ENCODE assay signal across 39 cellular contexts in genomic region chr19:43488179-43488578, GRCh38. TPM values are rescaled to one million over a fixed set of nuclear protein-coding genes. Genes with fewer than 3 reads are reported as not detected.
"Had no signal": no experiment of that assay in that cellular context is flagged by ENCODE, and none has a peak within 500 bp of the region (broad histone marks: within the 10 kb centered on the region; RNA-seq: fewer than 3 reads in every experiment).

No MANE protein-coding gene starts in this region.

- H3K4me3 Mint-ChIP-seq: activated CD4-positive, alpha-beta memory T cell treated with anti-CD3 and anti-CD28 coated beads, Interleukin-2, amount 10 ng/mL, durations not matched to agents 7 days and 5 days; activated CD4-positive, alpha-beta T cell treated with anti-CD3 and anti-CD28 coated beads for 36 hours; activated CD4-positive, alpha-beta T cell treated with anti-CD3 and anti-CD28 coated beads, Interleukin-2, amount 10 ng/mL, durations not matched to agents 7 days and 5 days; activated CD8-positive, alpha-beta memory T cell treated with anti-CD3 and anti-CD28 coated beads, Interleukin-2, amount 10 ng/mL, durations not matched to agents 7 days and 5 days; activated CD8-positive, alpha-beta T cell treated with anti-CD3 and anti-CD28 coated beads, Interleukin-2, amount 10 ng/mL, durations not matched to agents 7 days and 5 days; activated naive CD4-positive, alpha-beta T cell treated with anti-CD3 and anti-CD28 coated beads, Interleukin-2, amount 10 ng/mL, durations not matched to agents 7 days and 5 days; activated naive CD4-positive, alpha-beta T cell treated with anti-CD3 and anti-CD28 coated beads, Interleukin-2, amount 50 U/mL, for 24 hours; activated naive CD8-positive, alpha-beta T cell; activated naive CD8-positive, alpha-beta T cell treated with anti-CD3 and anti-CD28 coated beads, Interleukin-2, amount 10 ng/mL, durations not matched to agents 7 days and 5 days; activated naive CD8-positive, alpha-beta T cell treated with anti-CD3 and anti-CD28 coated beads, Interleukin-2, amount 50 U/mL, for 24 hours; activated T-cell treated with anti-CD3 and anti-CD28 coated beads, Interleukin-2, amount 50 U/mL, for 24 hours; brain; central memory CD8-positive, alpha-beta T cell; T-helper 1 cell treated with Interleukin-12 subunit alpha and Interleukin-12 subunit beta and Interleukin-4 antibody, amounts not matched to agents 30 μg/mL and 1 μg/mL, for 36 hours; T-helper 2 cell treated with Interferon-gamma antibody and Interleukin-4, amounts not matched to agents 5 μg/mL and 100 μg/mL, for 36 hours had no signal

- H3K27me3 ChIP-seq: ascending aorta, cardiac muscle cell had no signal

- H3K27ac ChIP-seq: ascending aorta, cardiac muscle cell, VCaP had no signal

- H3K27ac Mint-ChIP-seq: activated CD4-positive, alpha-beta memory T cell treated with anti-CD3 and anti-CD28 coated beads, Interleukin-2, amount 10 ng/mL, durations not matched to agents 7 days and 5 days; activated CD4-positive, alpha-beta T cell treated with anti-CD3 and anti-CD28 coated beads for 36 hours; activated CD4-positive, alpha-beta T cell treated with anti-CD3 and anti-CD28 coated beads, Interleukin-2, amount 10 ng/mL, durations not matched to agents 7 days and 5 days; activated CD8-positive, alpha-beta memory T cell treated with anti-CD3 and anti-CD28 coated beads, Interleukin-2, amount 10 ng/mL, durations not matched to agents 7 days and 5 days; activated CD8-positive, alpha-beta T cell treated with anti-CD3 and anti-CD28 coated beads, Interleukin-2, amount 10 ng/mL, durations not matched to agents 7 days and 5 days; activated naive CD4-positive, alpha-beta T cell treated with anti-CD3 and anti-CD28 coated beads, Interleukin-2, amount 10 ng/mL, durations not matched to agents 7 days and 5 days; activated naive CD4-positive, alpha-beta T cell treated with anti-CD3 and anti-CD28 coated beads, Interleukin-2, amount 50 U/mL, for 24 hours; activated naive CD8-positive, alpha-beta T cell; activated naive CD8-positive, alpha-beta T cell treated with anti-CD3 and anti-CD28 coated beads, Interleukin-2, amount 10 ng/mL, durations not matched to agents 7 days and 5 days; activated naive CD8-positive, alpha-beta T cell treated with anti-CD3 and anti-CD28 coated beads, Interleukin-2, amount 50 U/mL, for 24 hours; activated T-cell treated with anti-CD3 and anti-CD28 coated beads, Interleukin-2, amount 50 U/mL, for 24 hours; activated T-helper 2 cell treated with anti-CD3 and anti-CD28 coated beads, Interferon-gamma antibody, Interleukin-2, Interleukin-4, amounts not matched to agents 10 μg/mL and 5 μg/mL and 100 μg/mL, durations not matched to agents 14 hours and 24 hours and 36 hours; brain; T-helper 1 cell treated with Interleukin-12 subunit alpha and Interleukin-12 subunit beta and Interleukin-4 antibody, amounts not matched to agents 30 μg/mL and 1 μg/mL, for 36 hours; T-helper 2 cell treated with Interferon-gamma antibody and Interleukin-4, amounts not matched to agents 5 μg/mL and 100 μg/mL, for 36 hours had no signal

- ATAC-seq: activated CD4-positive, alpha-beta T cell treated with anti-CD3 and anti-CD28 coated beads for 36 hours; activated CD4-positive, CD25-positive, alpha-beta regulatory T cell treated with anti-CD3 and anti-CD28 coated beads, Interleukin-2, amount 50 U/mL, for 24 hours; activated CD8-positive, alpha-beta memory T cell treated with anti-CD3 and anti-CD28 coated beads, Interleukin-2, amount 10 ng/mL, durations not matched to agents 7 days and 5 days; activated CD8-positive, alpha-beta T cell treated with anti-CD3 and anti-CD28 coated beads, Interleukin-2, amount 10 ng/mL, durations not matched to agents 7 days and 5 days; activated naive CD8-positive, alpha-beta T cell treated with anti-CD3 and anti-CD28 coated beads, Interleukin-2, amount 50 U/mL, for 24 hours had no signal

- H3K36me3 ChIP-seq: ascending aorta, cardiac muscle cell had no signal

- H3K36me3 Mint-ChIP-seq: activated CD8-positive, alpha-beta memory T cell treated with anti-CD3 and anti-CD28 coated beads, Interleukin-2, amount 10 ng/mL, durations not matched to agents 7 days and 5 days; activated naive CD4-positive, alpha-beta T cell treated with anti-CD3 and anti-CD28 coated beads, Interleukin-2, amount 10 ng/mL, durations not matched to agents 7 days and 5 days; activated naive CD8-positive, alpha-beta T cell; brain had no signal

- FAIRE-seq: bronchial epithelial cell, TTC549 had no signal

- H3K27me3 Mint-ChIP-seq: activated CD4-positive, alpha-beta memory T cell treated with anti-CD3 and anti-CD28 coated beads, Interleukin-2, amount 10 ng/mL, durations not matched to agents 7 days and 5 days; activated CD4-positive, alpha-beta T cell treated with anti-CD3 and anti-CD28 coated beads for 36 hours; activated CD4-positive, alpha-beta T cell treated with anti-CD3 and anti-CD28 coated beads, Interleukin-2, amount 10 ng/mL, durations not matched to agents 7 days and 5 days; activated CD8-positive, alpha-beta memory T cell treated with anti-CD3 and anti-CD28 coated beads, Interleukin-2, amount 10 ng/mL, durations not matched to agents 7 days and 5 days; activated naive CD4-positive, alpha-beta T cell treated with anti-CD3 and anti-CD28 coated beads, Interleukin-2, amount 10 ng/mL, durations not matched to agents 7 days and 5 days; activated naive CD4-positive, alpha-beta T cell treated with anti-CD3 and anti-CD28 coated beads, Interleukin-2, amount 50 U/mL, for 24 hours; activated naive CD8-positive, alpha-beta T cell; activated naive CD8-positive, alpha-beta T cell treated with anti-CD3 and anti-CD28 coated beads, Interleukin-2, amount 10 ng/mL, durations not matched to agents 7 days and 5 days; activated naive CD8-positive, alpha-beta T cell treated with anti-CD3 and anti-CD28 coated beads, Interleukin-2, amount 50 U/mL, for 24 hours; activated T-cell treated with anti-CD3 and anti-CD28 coated beads, Interleukin-2, amount 50 U/mL, for 24 hours; brain; central memory CD8-positive, alpha-beta T cell had no signal

- H3K4me1 Mint-ChIP-seq: activated CD4-positive, alpha-beta memory T cell treated with anti-CD3 and anti-CD28 coated beads, Interleukin-2, amount 10 ng/mL, durations not matched to agents 7 days and 5 days; activated CD4-positive, alpha-beta T cell treated with anti-CD3 and anti-CD28 coated beads, Interleukin-2, amount 10 ng/mL, durations not matched to agents 7 days and 5 days; activated naive CD4-positive, alpha-beta T cell treated with anti-CD3 and anti-CD28 coated beads, Interleukin-2, amount 10 ng/mL, durations not matched to agents 7 days and 5 days; activated naive CD8-positive, alpha-beta T cell treated with anti-CD3 and anti-CD28 coated beads, Interleukin-2, amount 10 ng/mL, durations not matched to agents 7 days and 5 days; brain; central memory CD8-positive, alpha-beta T cell had no signal

- DNase-seq: activated CD4-positive, alpha-beta memory T cell treated with anti-CD3 and anti-CD28 coated beads, Interleukin-2, amount 10 ng/mL, durations not matched to agents 7 days and 5 days; activated CD4-positive, alpha-beta T cell treated with anti-CD3 and anti-CD28 coated beads for 1 hour; activated CD4-positive, alpha-beta T cell treated with anti-CD3 and anti-CD28 coated beads for 36 hours; activated CD4-positive, alpha-beta T cell treated with anti-CD3 and anti-CD28 coated beads for 48 hours; activated CD4-positive, alpha-beta T cell treated with anti-CD3 and anti-CD28 coated beads, Interleukin-2, amount 10 ng/mL, durations not matched to agents 7 days and 5 days; activated CD4-positive, alpha-beta T cell treated with anti-CD3 and anti-CD28 coated beads, Interleukin-2, amount 50 U/mL, for 48 hours; activated CD4-positive, CD25-positive, alpha-beta regulatory T cell; activated CD8-positive, alpha-beta memory T cell treated with anti-CD3 and anti-CD28 coated beads for 24 hours; activated CD8-positive, alpha-beta memory T cell treated with anti-CD3 and anti-CD28 coated beads, Interleukin-2, amount 10 ng/mL, durations not matched to agents 7 days and 5 days; activated CD8-positive, alpha-beta memory T cell treated with anti-CD3 and anti-CD28 coated beads, Interleukin-2, amount 50 U/mL, for 48 hours; activated CD8-positive, alpha-beta T cell treated with anti-CD3 and anti-CD28 coated beads, Interleukin-2, amount 10 ng/mL, durations not matched to agents 7 days and 5 days; activated effector memory CD4-positive, alpha-beta T cell treated with Interleukin-2 at 50 U/mL for 16 hours; activated gamma-delta T cell; activated naive CD4-positive, alpha-beta T cell treated with anti-CD3 and anti-CD28 coated beads, Interleukin-2, amount 10 ng/mL, durations not matched to agents 7 days and 5 days; activated naive CD4-positive, alpha-beta T cell treated with Interleukin-2 at 50 U/mL for 16 hours; activated naive CD8-positive, alpha-beta T cell treated with anti-CD3 and anti-CD28 coated beads, Interleukin-2, amount 10 ng/mL, durations not matched to agents 7 days and 5 days; activated naive CD8-positive, alpha-beta T cell treated with anti-CD3 and anti-CD28 coated beads, Interleukin-2, amount 50 U/mL, for 24 hours; activated T-cell treated with anti-CD3 and anti-CD28 coated beads, Interleukin-2, amount 50 U/mL, for 24 hours; activated T-cell treated with anti-CD3 and anti-CD28 coated beads, Interleukin-2, amount 50 U/mL, for 48 hours; amygdala; anterior cingulate cortex; caudate nucleus; cerebellar nuclear complex; T-helper 1 cell; T-helper 2 cell; T-helper 9 cell had no signal

- H3K9me3 Mint-ChIP-seq: activated CD4-positive, alpha-beta memory T cell treated with anti-CD3 and anti-CD28 coated beads, Interleukin-2, amount 10 ng/mL, durations not matched to agents 7 days and 5 days; activated CD4-positive, alpha-beta T cell treated with anti-CD3 and anti-CD28 coated beads, Interleukin-2, amount 10 ng/mL, durations not matched to agents 7 days and 5 days; activated naive CD4-positive, alpha-beta T cell treated with anti-CD3 and anti-CD28 coated beads, Interleukin-2, amount 10 ng/mL, durations not matched to agents 7 days and 5 days; activated naive CD4-positive, alpha-beta T cell treated with anti-CD3 and anti-CD28 coated beads, Interleukin-2, amount 50 U/mL, for 24 hours; activated naive CD8-positive, alpha-beta T cell treated with anti-CD3 and anti-CD28 coated beads, Interleukin-2, amount 10 ng/mL, durations not matched to agents 7 days and 5 days; activated naive CD8-positive, alpha-beta T cell treated with anti-CD3 and anti-CD28 coated beads, Interleukin-2, amount 50 U/mL, for 24 hours; activated T-cell treated with anti-CD3 and anti-CD28 coated beads, Interleukin-2, amount 50 U/mL, for 24 hours; activated T-helper 2 cell treated with anti-CD3 and anti-CD28 coated beads, Interferon-gamma antibody, Interleukin-2, Interleukin-4, amounts not matched to agents 10 μg/mL and 5 μg/mL and 100 μg/mL, durations not matched to agents 14 hours and 24 hours and 36 hours; brain; central memory CD8-positive, alpha-beta T cell; T-helper 1 cell treated with Interleukin-12 subunit alpha and Interleukin-12 subunit beta and Interleukin-4 antibody, amounts not matched to agents 30 μg/mL and 1 μg/mL, for 36 hours; T-helper 2 cell treated with Interferon-gamma antibody and Interleukin-4, amounts not matched to agents 5 μg/mL and 100 μg/mL, for 36 hours had no signal

- H3K9me3 ChIP-seq: ascending aorta had no signal

- H3K4me1 ChIP-seq: ascending aorta had no signal

- H3K4me3 ChIP-seq: ascending aorta, cardiac muscle cell had no signal

RNA-seq across cellular contexts. Expression of gene LYPD3, which starts 22.8 kb away (rescaled TPM):
- total RNA-seq: ascending aorta had no signal

RNA-seq across cellular contexts. Expression of gene ZNF575, which starts 44.8 kb away (rescaled TPM):
- total RNA-seq: ascending aorta, bronchial epithelial cell, cardiac muscle cell had no signal
